ENCODE assay signal across 19 cellular contexts in the genomic region with DNA sequence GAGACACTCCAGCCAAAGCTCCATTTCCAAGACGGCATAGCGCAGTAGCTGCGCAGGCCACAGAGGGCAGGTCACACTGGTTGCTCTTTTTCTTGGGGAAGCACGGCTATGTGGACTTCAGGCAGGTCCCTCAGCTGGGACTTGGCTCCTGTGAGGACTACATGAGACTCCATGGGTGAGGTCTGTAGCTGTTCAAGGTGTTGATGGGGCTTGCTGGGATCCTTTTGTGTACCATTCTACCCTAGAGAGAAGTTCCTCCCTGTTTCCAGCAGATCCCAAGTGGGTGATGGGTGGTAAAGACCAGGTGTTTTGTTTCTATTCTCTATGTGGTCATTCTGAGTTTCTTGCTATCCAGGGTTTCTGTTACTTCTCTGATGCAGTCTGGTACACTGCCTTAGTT.
"Had no signal": no experiment of that assay in that cellular context is flagged by ENCODE, and none has a peak within 500 bp of the region (broad histone marks: within the 10 kb centered on the region; RNA-seq: fewer than 3 reads in every experiment).

No MANE protein-coding gene starts in this region.

- H3K36me3 ChIP-seq: adrenal gland, cardiac muscle cell, transverse colon, vagina had no signal

- H3K9me3 Mint-ChIP-seq: activated T-cell treated with anti-CD3 and anti-CD28 coated beads, Interleukin-2, amount 50 U/mL, for 72 hours; mesothelial cell of epicardium; natural killer cell treated with Interleukin-12 subunit alpha and Interleukin-12 subunit beta and Interleukin-15 and Interleukin-18, amount 100 ng/mL, for 72 hours had no signal

- H3K4me3 ChIP-seq: adrenal gland, cardiac muscle cell, lung, transverse colon, vagina had no signal

- H3K4me3 Mint-ChIP-seq: mesothelial cell of epicardium; natural killer cell treated with Interleukin-12 subunit alpha and Interleukin-12 subunit beta and Interleukin-15 and Interleukin-18, amount 100 ng/mL, for 72 hours had no signal

- ATAC-seq: activated naive CD4-positive, alpha-beta T cell treated with anti-CD3 and anti-CD28 coated beads, Interleukin-2, amount 50 U/mL, for 72 hours; activated T-cell treated with anti-CD3 and anti-CD28 coated beads, Interleukin-2, amount 50 U/mL, for 72 hours; natural killer cell treated with Interleukin-12 subunit alpha and Interleukin-12 subunit beta and Interleukin-15 and Interleukin-18, amount 100 ng/mL, for 72 hours had no signal

- H3K27ac Mint-ChIP-seq: activated naive CD4-positive, alpha-beta T cell treated with anti-CD3 and anti-CD28 coated beads, Interleukin-2, amount 50 U/mL, for 72 hours; mesothelial cell of epicardium had no signal

- H3K9me3 ChIP-seq: transverse colon, vagina had no signal

- H3K27ac ChIP-seq: adrenal gland, cardiac muscle cell, transverse colon, vagina had no signal

- H3K27me3 ChIP-seq: adrenal gland, cardiac muscle cell, transverse colon, vagina had no signal

- DNase-seq: activated CD4-positive, alpha-beta T cell treated with anti-CD3 and anti-CD28 coated beads for 48 hours; activated CD4-positive, CD25-positive, alpha-beta regulatory T cell; activated CD8-positive, alpha-beta memory T cell treated with anti-CD3 and anti-CD28 coated beads, Interleukin-2, amount 50 U/mL, for 4 hours; activated gamma-delta T cell treated with Interleukin-2 at 50 U/mL for 16 hours; activated T-cell treated with anti-CD3 and anti-CD28 coated beads, Interleukin-2, amount 50 U/mL, for 72 hours; adrenal gland; foreskin melanocyte; hypothalamus; islet precursor cell; stimulated activated naive CD4-positive, alpha-beta T cell; T-helper 1 cell; T1000; transverse colon had no signal
